In the genomic region with DNA sequence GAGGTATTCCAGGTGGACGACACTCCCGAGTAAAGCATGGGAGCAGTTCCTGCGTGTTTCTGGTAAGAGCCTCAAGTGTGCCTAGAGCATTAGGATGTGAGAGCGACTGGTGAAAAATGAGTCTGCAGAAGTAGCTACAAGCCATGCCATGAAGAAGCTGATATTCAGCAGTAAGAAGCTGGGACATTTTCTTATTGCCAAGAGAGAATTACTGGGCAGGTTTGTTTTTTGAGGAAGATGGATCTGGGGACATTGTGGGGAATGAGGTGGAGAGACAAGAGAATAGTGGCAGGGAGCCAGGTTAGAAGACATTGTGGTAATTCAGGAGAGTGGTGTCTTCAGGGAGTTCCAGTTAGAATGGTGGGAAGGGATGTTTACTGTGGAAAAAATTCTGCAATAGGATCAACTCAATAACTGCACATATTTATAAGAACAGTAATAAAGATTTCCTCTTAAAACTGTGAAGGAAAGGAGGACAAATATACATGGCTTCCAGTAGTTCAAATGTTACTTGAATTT, we compare ENCODE assay signal across 25 cellular contexts. TPM values are rescaled to one million over a fixed set of nuclear protein-coding genes. Genes with fewer than 3 reads are reported as not detected.
A peak's percentile ranks its signal among the peaks of the same experiment; 100 is the strongest.
DNase-seq lines count a peak whose midpoint lies in the region; ATAC-seq and TF ChIP-seq lines count a peak whose summit lies in the region.
"Had no signal": no experiment of that assay in that cellular context is flagged by ENCODE, and none has a peak within 500 bp of the region (broad histone marks: within the 10 kb centered on the region; RNA-seq: fewer than 3 reads in every experiment).

No MANE protein-coding gene starts in this region.

- no peak for TF ChIP-seq POLR2A in transverse colon (IDR thresholded peaks at IDR 0.05)

- no peaks in the 10 kb centered on the region for H3K27me3 ChIP-seq in SK-N-SH (ENCODE audit: insufficient read depth)
- H3K27me3 ChIP-seq in SJSA1 (replicated peaks): no peaks in the 10 kb centered on the region
- H3K27me3 ChIP-seq in mesendoderm (ENCODE audit: insufficient read depth, low read length, poor library complexity): no peaks in the 10 kb centered on the region
- no peaks in the 10 kb centered on the region for H3K27me3 ChIP-seq in transverse colon
- H3K27me3 ChIP-seq in SJCRH30: no peaks in the 10 kb centered on the region
- H3K27me3 ChIP-seq: foreskin keratinocyte, MG63 had no signal

- H3K27ac ChIP-seq in SK-N-SH (ENCODE audit: low read depth in 2 of 2, low read length in 1 of 2) (peak overlapping the region in 1 of 2 experiments; percentile 99; a peak in 2 of 4 replicates), SJSA1 (peak overlapping the region; percentile 21; the same call in 1 of the 2 replicates), mesendoderm (ENCODE audit: low read depth, low read length) (no peak overlapping the region), transverse colon (peak overlapping the region; percentile 17 to 82 (median 79)), SJCRH30 (no peak overlapping the region)
- H3K27ac ChIP-seq: foreskin keratinocyte, prostate gland had no signal

- intact Hi-C loops in transverse colon (cut with DNase I; ENCODE audit: low total_unique reads): no loop called here

- TF ChIP-seq RAD21 in SK-N-SH (IDR thresholded peaks at IDR 0.05; ENCODE audit: low read length): no peak

- POLR2A ChIA-PET in SK-N-SH (lab: Yijun Ruan, JAX): no interaction called here

- CTCF ChIA-PET in SK-N-SH (lab: Yijun Ruan, JAX): interaction anchor here (0.8 kb wide), 1 partner anchor 271 kb away, joined by 3 read pairs; no protein-coding TSS in a partner anchor

- peaks cover 13% of the 10 kb centered on the region for H3K79me1 ChIP-seq in mesendoderm (ENCODE audit: low read length)

- peak overlapping the region; percentile 96 for H2AK5ac ChIP-seq in mesendoderm (ENCODE audit: low read length)

- H4K5ac ChIP-seq in mesendoderm (ENCODE audit: low read length): no peak overlapping the region

- peak overlapping the region; percentile 44 for H3K56ac ChIP-seq in mesendoderm (ENCODE audit: low read length)

- ATAC-seq in SK-N-SH treated with all-trans-retinoic acid at 6 μM for 48 hours: no peak
- no peak for ATAC-seq in HG02870 (IDR thresholded peaks at IDR 0.05; ENCODE audit: unreplicated experiment)
- ATAC-seq: activated CD8-positive, alpha-beta T cell treated with anti-CD3 and anti-CD28 coated beads, Interleukin-2, amount 10 ng/mL, durations not matched to agents 7 days and 5 days; activated naive CD8-positive, alpha-beta T cell treated with anti-CD3 and anti-CD28 coated beads, Interleukin-2, amount 50 U/mL, for 24 hours; esophagus mucosa; foreskin keratinocyte; GM12878 had no signal

- H2BK15ac ChIP-seq in mesendoderm (replicated peaks; ENCODE audit: low read depth): no peak overlapping the region

- WGBS in SK-N-SH (ENCODE audit: low lambda C conversion rate): 52% methylated on average over 4 of the region's 4 CpGs
- no CpG with 5 or more reads among the region's 4 CpGs for WGBS in mesendoderm (ENCODE audit: extremely low coverage, insufficient coverage, low lambda C conversion rate)
- 79% methylated on average over 4 of the region's 4 CpGs; no CpG with 5 or more reads in 1 of the 2 donors for WGBS in transverse colon (ENCODE audit: low coverage in 1 of 2), 2 donors

- DNase-seq in SK-N-SH (no peak), SJSA1 (ENCODE audit: low read depth in 1 of 2, low spot score in 2 of 2) (peak in 1 of 2 experiments; percentile 64), mesendoderm (no peak), transverse colon (no peak), SJCRH30 (no peak), HK-2 (ENCODE audit: unreplicated experiment) (no peak)
- DNase-seq: 8988T; activated CD4-positive, alpha-beta T cell treated with anti-CD3 and anti-CD28 coated beads for 1 hour; activated CD8-positive, alpha-beta T cell treated with anti-CD3 and anti-CD28 coated beads, Interleukin-2, amount 10 ng/mL, durations not matched to agents 7 days and 5 days; activated gamma-delta T cell treated with Interleukin-2 at 50 U/mL for 16 hours; activated naive CD8-positive, alpha-beta T cell treated with anti-CD3 and anti-CD28 coated beads, Interleukin-2, amount 50 U/mL, for 24 hours; activated T-cell treated with anti-CD3 and anti-CD28 coated beads for 4 hours; COR-L47; DMS79 treated with DMSO at 0.1 percent for 48 hours; effector memory CD4-positive, alpha-beta T cell; foreskin keratinocyte; MG63; NCI-H1417 treated with DMSO at 0.1 percent for 48 hours; SHP77 treated with DMSO at 0.1 percent for 48 hours; T-helper 1 cell had no signal

- H2BK120ac ChIP-seq in mesendoderm (ENCODE audit: low read depth, low read length): peak overlapping the region; percentile 15

- H3K9me3 ChIP-seq in SK-N-SH (no peaks in the 10 kb centered on the region), SJSA1 (replicated peaks) (no peaks in the 10 kb centered on the region), transverse colon (no peaks in the 10 kb centered on the region), SJCRH30 (replicated peaks) (no peaks in the 10 kb centered on the region)
- H3K9me3 ChIP-seq: MG63, prostate gland had no signal

- peaks cover 25% of the 10 kb centered on the region; the same call in 1 of the 2 replicates for H4K20me1 ChIP-seq in SK-N-SH (ENCODE audit: insufficient read depth)

- H3K79me2 ChIP-seq in SK-N-SH (ENCODE audit: insufficient read depth): peaks cover 100% of the 10 kb centered on the region
- peaks cover 24% of the 10 kb centered on the region for H3K79me2 ChIP-seq in mesendoderm (ENCODE audit: control insufficient read depth, insufficient read depth, low read length)

- no peak overlapping the region for H2BK5ac ChIP-seq in mesendoderm (ENCODE audit: low read length)

- H3K4me1 ChIP-seq in SK-N-SH (ENCODE audit: control insufficient read depth in 1 of 2, insufficient read depth in 2 of 2, low read depth in 1 of 2, low read length in 1 of 2): peaks cover 3 to 75% of the 10 kb centered on the region in 2 experiments; a peak in 3 of 4 replicates
- H3K4me1 ChIP-seq in SJSA1 (replicated peaks): peaks cover 68% of the 10 kb centered on the region
- H3K4me1 ChIP-seq in mesendoderm (ENCODE audit: control insufficient read depth, low read depth, low read length): peaks cover 16% of the 10 kb centered on the region
- H3K4me1 ChIP-seq in transverse colon: peaks cover 0 to 59% (median 42%) of the 10 kb centered on the region in 4 donors
- H3K4me1 ChIP-seq in SJCRH30: peaks cover 25% of the 10 kb centered on the region
- H3K4me1 ChIP-seq: prostate gland had no signal

- H2AFZ ChIP-seq in SK-N-SH (ENCODE audit: low read depth): no peak overlapping the region

- TF ChIP-seq CTCF in SK-N-SH (IDR thresholded peaks at IDR 0.05) (no peak), transverse colon (IDR thresholded peaks at IDR 0.05) (no peak)

- H3K4me3 ChIP-seq in SK-N-SH (ENCODE audit: low read depth in 2 of 2, low read length in 1 of 2): no peak overlapping the region
- no peak overlapping the region for H3K4me3 ChIP-seq in SJSA1
- no peak overlapping the region for H3K4me3 ChIP-seq in mesendoderm (ENCODE audit: low read length)
- no peak overlapping the region for H3K4me3 ChIP-seq in transverse colon
- H3K4me3 ChIP-seq in SJCRH30: no peak overlapping the region
- H3K4me3 ChIP-seq: GM12878, MG63, prostate gland had no signal

- peaks cover 77% of the 10 kb centered on the region for H3F3A ChIP-seq in SK-N-SH (replicated peaks; ENCODE audit: insufficient read depth)

- peak overlapping the region; percentile 20 for H3K23ac ChIP-seq in mesendoderm (ENCODE audit: low read length)

- H3K4ac ChIP-seq in mesendoderm (ENCODE audit: low read depth, low read length): no peak overlapping the region

- H3K36me3 ChIP-seq in SK-N-SH (replicated peaks in 1 of 2; ENCODE audit: control insufficient read depth in 1 of 2, insufficient read depth in 2 of 2, low read length in 1 of 2) (peaks cover 6 to 46% of the 10 kb centered on the region in 2 experiments), SJSA1 (peaks cover 55% of the 10 kb centered on the region), mesendoderm (ENCODE audit: control insufficient read depth, insufficient read depth, low read length) (no peaks in the 10 kb centered on the region), transverse colon (no peaks in the 10 kb centered on the region), SJCRH30 (no peaks in the 10 kb centered on the region)
- H3K36me3 ChIP-seq: prostate gland had no signal

- TF ChIP-seq EP300 in SK-N-SH (IDR thresholded peaks at IDR 0.05; ENCODE audit: borderline replicate concordance in 1 of 2, low read depth in 1 of 2, low read length in 1 of 2): no peak
- no peak for TF ChIP-seq EP300 in transverse colon (IDR thresholded peaks at IDR 0.05; ENCODE audit: low read depth)

- H3K9me2 ChIP-seq in SK-N-SH: no peaks in the 10 kb centered on the region

- peak overlapping the region; percentile 57; the same call in 1 of the 2 replicates for H3K4me2 ChIP-seq in SK-N-SH
- H3K4me2 ChIP-seq in mesendoderm (ENCODE audit: low read length): no peak overlapping the region

- H4K8ac ChIP-seq in mesendoderm (ENCODE audit: low read depth, low read length): no peak overlapping the region

- in situ Hi-C loops in transverse colon (cut with MboI; ENCODE audit: low pct_ligation_motif_present in 1 of 4, low pct_unique_long_range_greater_than_20kb in 1 of 4, low sequenced_read_pairs in 3 of 4): no loop called here

- no peak overlapping the region for H3K18ac ChIP-seq in mesendoderm (ENCODE audit: low read length)

- H3K9ac ChIP-seq in SK-N-SH (no peak overlapping the region; the same call in 1 of the 2 replicates), mesendoderm (ENCODE audit: low read length) (no peak overlapping the region)

TF ChIP-seq in SK-N-SH treated with all-trans-retinoic acid at 6 μM for 48 hours, 23 proteins besides CTCF, POLR2A, EP300 and RAD21 (continues in another document):
- TF ChIP-seq RARB (CRISPR knock-in tag; IDR thresholded peaks at IDR 0.05) (no peak), TOX (CRISPR knock-in tag; IDR thresholded peaks at IDR 0.05; ENCODE audit: borderline replicate concordance) (no peak), ESRRG (CRISPR knock-in tag; IDR thresholded peaks at IDR 0.05) (no peak), ZNF70 (CRISPR knock-in tag; IDR thresholded peaks at IDR 0.05) (no peak)

RNA-seq across cellular contexts. Expression of a gene that starts 38.2 kb away (rescaled TPM):
- 228 and 244 TPM in 2 replicates for polyA plus RNA-seq in SK-N-SH (2012; rRNA removed)
- polyA plus RNA-seq in SK-N-SH (2012; cell fraction: cytosol; rRNA removed): 191 and 233 TPM in 2 replicates
- polyA plus RNA-seq in SK-N-SH (2012; cell fraction: nucleus; rRNA removed): 201 and 239 TPM in 2 replicates
- total RNA-seq in SJSA1 (2014; rRNA removed; shearing (Covaris generic)): 245 and 249 TPM in 2 replicates
- 14.5 TPM for polyA plus RNA-seq in mesendoderm (2013, experiment 1 of 2)
- 14.5 TPM for polyA plus RNA-seq in mesendoderm (2013, experiment 2 of 2)
- total RNA-seq in transverse colon: 100 to 1,000 TPM in 1 of 4 donors, 10 to 100 TPM in 3; 73.7 to 134 (median 80.7) TPM
- 10.2 and 12.6 TPM in 2 replicates for total RNA-seq in SJCRH30 (2014; rRNA removed; shearing (Covaris generic))

Comparison
In these comparisons a context has a peak if more than half of its experiments do, and no peak if none do; other contexts are left out.
1. H3K27ac ChIP-seq: peak in SJSA1 (single experiment) and transverse colon (4 of 4); none in mesendoderm (single experiment) and SJCRH30 (single experiment).